In the genomic region with DNA sequence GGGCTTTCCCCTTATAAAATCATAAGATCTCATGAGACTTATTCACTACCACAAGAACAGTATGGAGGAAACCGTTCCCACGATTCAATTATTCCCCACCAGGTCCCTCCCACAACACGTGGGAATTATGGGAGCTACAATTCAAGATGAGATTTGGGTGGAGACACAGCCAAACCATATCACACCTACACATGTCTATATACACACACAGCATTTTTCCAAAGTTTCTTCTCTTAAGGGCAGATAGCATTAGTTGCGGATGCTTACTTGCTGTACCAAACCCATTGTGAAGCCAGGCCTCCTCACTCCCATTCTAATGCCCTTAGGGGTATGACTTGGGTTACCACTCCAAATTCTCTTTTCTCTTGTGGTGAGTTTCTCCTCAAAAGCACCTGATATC, we compare ENCODE assay signal across 27 cellular contexts.
"Had no signal": no experiment of that assay in that cellular context is flagged by ENCODE, and none has a peak within 500 bp of the region (broad histone marks: within the 10 kb centered on the region; RNA-seq: fewer than 3 reads in every experiment).

No MANE protein-coding gene starts in this region.

- H3K4me1 Mint-ChIP-seq: activated naive CD8-positive, alpha-beta T cell treated with anti-CD3 and anti-CD28 coated beads, Interleukin-2, amount 10 ng/mL, durations not matched to agents 7 days and 5 days had no signal

- H3K36me3 ChIP-seq: adrenal gland, MG63, Peyer's patch, SJCRH30 had no signal

- ATAC-seq: activated CD8-positive, alpha-beta T cell treated with anti-CD3 and anti-CD28 coated beads for 36 hours; activated T-cell treated with anti-CD3 and anti-CD28 coated beads, Interleukin-2, amount 50 U/mL, for 72 hours had no signal

- H3K4me2 ChIP-seq: KMS-11, SK-N-SH had no signal

- H3K36me3 Mint-ChIP-seq: activated naive CD8-positive, alpha-beta T cell treated with anti-CD3 and anti-CD28 coated beads, Interleukin-2, amount 10 ng/mL, durations not matched to agents 7 days and 5 days had no signal

- H3K27ac ChIP-seq: adrenal gland, KMS-11, Peyer's patch, RWPE1, SJCRH30 had no signal

- H3K9ac ChIP-seq: KMS-11, SK-N-SH had no signal

- H3K9me3 Mint-ChIP-seq: activated CD8-positive, alpha-beta T cell treated with anti-CD3 and anti-CD28 coated beads for 36 hours; activated naive CD8-positive, alpha-beta T cell treated with anti-CD3 and anti-CD28 coated beads, Interleukin-2, amount 10 ng/mL, durations not matched to agents 7 days and 5 days had no signal

- H3K27me3 Mint-ChIP-seq: activated CD8-positive, alpha-beta T cell treated with anti-CD3 and anti-CD28 coated beads for 36 hours had no signal

- H3K4me3 ChIP-seq: adrenal gland, MG63, Peyer's patch, SJCRH30 had no signal

- DNase-seq: activated CD4-positive, alpha-beta T cell treated with anti-CD3 and anti-CD28 coated beads, Interleukin-2, amount 50 U/mL, for 1 hour; activated CD4-positive, CD25-positive, alpha-beta regulatory T cell; activated CD8-positive, alpha-beta memory T cell treated with anti-CD3 and anti-CD28 coated beads, Interleukin-2, amount 50 U/mL, for 4 hours; activated CD8-positive, alpha-beta T cell treated with anti-CD3 and anti-CD28 coated beads for 36 hours; activated naive CD4-positive, alpha-beta T cell treated with anti-CD3 and anti-CD28 coated beads, Interleukin-2, amount 50 U/mL, for 16 hours; activated naive CD8-positive, alpha-beta T cell treated with anti-CD3 and anti-CD28 coated beads, Interleukin-2, amount 10 ng/mL, durations not matched to agents 7 days and 5 days; activated T-cell treated with anti-CD3 and anti-CD28 coated beads, Interleukin-2, amount 50 U/mL, for 72 hours; adrenal gland; anterior cingulate cortex; caudate nucleus; MG63; NCI-H1092 treated with DMSO at 0.1 percent for 48 hours; NCI-H1417 treated with DMSO at 0.1 percent for 48 hours; NCI-H1694; NCI-H2029; NCI-H2107; NCI-H345; NCI-H510A; NCI-H526 treated with DMSO at 0.1 percent for 48 hours; NCI-H82; Peyer's patch; Right ventricle myocardium superior; SJCRH30; SK-N-SH had no signal

- H3K4me1 ChIP-seq: adrenal gland, Peyer's patch, SJCRH30 had no signal

- H3K9me2 ChIP-seq: SK-N-SH had no signal

- H3K9me3 ChIP-seq: adrenal gland, MG63, Peyer's patch, SJCRH30, SK-N-SH had no signal

- H3K27ac Mint-ChIP-seq: activated naive CD8-positive, alpha-beta T cell treated with anti-CD3 and anti-CD28 coated beads, Interleukin-2, amount 10 ng/mL, durations not matched to agents 7 days and 5 days; T-helper 1 cell treated with Interleukin-12 subunit alpha and Interleukin-12 subunit beta and Interleukin-4 antibody, amounts not matched to agents 30 μg/mL and 1 μg/mL, for 36 hours had no signal

- H3K4me3 Mint-ChIP-seq: activated CD8-positive, alpha-beta T cell treated with anti-CD3 and anti-CD28 coated beads for 36 hours; activated naive CD8-positive, alpha-beta T cell treated with anti-CD3 and anti-CD28 coated beads, Interleukin-2, amount 10 ng/mL, durations not matched to agents 7 days and 5 days; activated T-cell treated with anti-CD3 and anti-CD28 coated beads, Interleukin-2, amount 50 U/mL, for 72 hours; T-helper 1 cell treated with Interleukin-12 subunit alpha and Interleukin-12 subunit beta and Interleukin-4 antibody, amounts not matched to agents 30 μg/mL and 1 μg/mL, for 36 hours had no signal

- H3K27me3 ChIP-seq: adrenal gland, MG63, Peyer's patch, SJCRH30 had no signal
